8 cellular contexts compared by ENCODE assay signal in genomic region chr18:33495278-33495677, GRCh38. TPM values are rescaled to one million over a fixed set of nuclear protein-coding genes. Genes with fewer than 3 reads are reported as not detected.
DNase-seq lines count a peak whose midpoint lies in the region; ATAC-seq and TF ChIP-seq lines count a peak whose summit lies in the region.

No MANE protein-coding gene starts in this region.

- peak; percentile 34 for TF ChIP-seq RAD21 in IMR-90 (IDR thresholded peaks at IDR 0.05; ENCODE audit: low read length)

- H2BK120ac ChIP-seq in IMR-90 (ENCODE audit: low read depth, low read length): no peak overlapping the region

- no peak overlapping the region for H2AK9ac ChIP-seq in IMR-90 (replicated peaks; ENCODE audit: low read depth, low read length, poor library complexity)

- no peak overlapping the region for H4K8ac ChIP-seq in IMR-90 (ENCODE audit: low read depth in 2 of 2, low read length in 2 of 2)

- H3K18ac ChIP-seq in IMR-90 (ENCODE audit: low read depth, low read length): no peak overlapping the region

- CTCF ChIA-PET in GM10248 (lab: Yijun Ruan, JAX) (interaction anchor here (1.3 kb wide), 3 partner anchors 10 to 264 kb away, joined by 4 to 12 read pairs (median 6); no protein-coding TSS in a partner anchor), IMR-90 (lab: Yijun Ruan, JAX) (interaction anchor here (0.5 kb wide), 1 partner anchor 11 kb away, joined by 8 read pairs; no protein-coding TSS in a partner anchor)

- no CpG with 5 or more reads among the region's 1 CpG for WGBS in IMR-90 (ENCODE audit: extremely low coverage in 2 of 2, insufficient read length in 1 of 2), 2 experiments

- H3K4me2 ChIP-seq in IMR-90 (ENCODE audit: low read depth, low read length): no peak overlapping the region

- no peaks in the 10 kb centered on the region for H4K20me1 ChIP-seq in IMR-90 (ENCODE audit: insufficient read depth, low read length)

- H3K4me3 ChIP-seq in IMR-90 (ENCODE audit: insufficient read depth, low read depth, low read length) (no peak overlapping the region), RWPE2 (ENCODE audit: severe bottlenecking) (no peak overlapping the region)

- BruUV-seq in IMR-90 (replicated peaks; lab: Mats Ljungman, UMichigan): no TSS peak

- H3K9me3 ChIP-seq in IMR-90 (ENCODE audit: control insufficient read depth, insufficient read depth, low read length) (no peaks in the 10 kb centered on the region), RWPE2 (ENCODE audit: severe bottlenecking) (no peaks in the 10 kb centered on the region)

- TF ChIP-seq CTCF in GM10248 (IDR thresholded peaks at IDR 0.05; ENCODE audit: control extremely low read depth, extremely low read depth, low read depth, missing control alignments): peak; percentile 16
- TF ChIP-seq CTCF in IMR-90 (conservative IDR thresholded peaks at IDR 0.05; ENCODE audit: low read depth, low read length): peak; percentile 30
- peak; percentile 30 for TF ChIP-seq CTCF in RWPE2 (IDR thresholded peaks at IDR 0.05; ENCODE audit: poor library complexity, severe bottlenecking)

- no peak overlapping the region for H3K14ac ChIP-seq in IMR-90 (replicated peaks; ENCODE audit: low read depth, low read length)

- no peak overlapping the region for H3K9ac ChIP-seq in IMR-90 (ENCODE audit: low read depth, low read length)

- no peak overlapping the region for H3K23ac ChIP-seq in IMR-90 (ENCODE audit: low read depth, low read length)

- no peak overlapping the region for H4K91ac ChIP-seq in IMR-90 (ENCODE audit: insufficient read depth, low read depth, low read length)

- no peak overlapping the region for H4K5ac ChIP-seq in IMR-90 (ENCODE audit: low read depth, low read length)

- dilution Hi-C loops in IMR-90 (cut with HindIII; ENCODE audit: low sequenced_read_pairs, unreplicated experiment): no loop called here

- H3K27me3 ChIP-seq in IMR-90 (ENCODE audit: control insufficient read depth, insufficient read depth, low read length) (no peaks in the 10 kb centered on the region), RWPE2 (ENCODE audit: insufficient read depth, poor library complexity, severe bottlenecking) (no peaks in the 10 kb centered on the region)

- no peak overlapping the region for H2BK20ac ChIP-seq in IMR-90 (ENCODE audit: low read depth, low read length)

- H3K4ac ChIP-seq in IMR-90 (ENCODE audit: low read depth, low read length): no peak overlapping the region

- no peak overlapping the region for H3K56ac ChIP-seq in IMR-90 (ENCODE audit: extremely low read depth, insufficient read depth, low read length)

- DNase-seq in GM10248 (ENCODE audit: extremely low spot score): no peak
- DNase-seq in IMR-90: peak; percentile 13
- DNase-seq in RWPE2 (ENCODE audit: low spot score): no peak
- peak; percentile 43 for DNase-seq in globus pallidus (ENCODE audit: low spot score)
- DNase-seq in superior temporal gyrus (ENCODE audit: extremely low spot score): peak; percentile 69
- no peak for DNase-seq in activated CD4-positive, alpha-beta T cell treated with anti-CD3 and anti-CD28 coated beads, Interleukin-2, amount 50 U/mL, for 4 hours
- no peak for DNase-seq in activated T-cell treated with anti-CD3 and anti-CD28 coated beads, Interleukin-2, amount 50 U/mL, for 48 hours
- DNase-seq in T1000 (lab: John Stamatoyannopoulos, UW): no peak

- H2BK15ac ChIP-seq in IMR-90 (ENCODE audit: low read depth, low read length): no peak overlapping the region

- no peak overlapping the region for H2AFZ ChIP-seq in IMR-90 (replicated peaks; ENCODE audit: low read length, poor library complexity)

- ATAC-seq in IMR-90 (ENCODE audit: low read depth) (peak; percentile 81), RWPE2 (ENCODE audit: low read depth) (0 out of 3 replicates have a peak, but pooled peaks have one; percentile 49)

- no peak overlapping the region for H3K27ac ChIP-seq in IMR-90 (ENCODE audit: insufficient read depth, low read length)
- no peak overlapping the region for H3K27ac ChIP-seq in RWPE2 (ENCODE audit: poor library complexity, severe bottlenecking)

- H3K9me1 ChIP-seq in IMR-90 (ENCODE audit: insufficient read depth, low read length): no peaks in the 10 kb centered on the region

- H3K36me3 ChIP-seq in IMR-90 (ENCODE audit: control insufficient read depth, insufficient read depth, low read length): no peaks in the 10 kb centered on the region
- H3K36me3 ChIP-seq in RWPE2 (ENCODE audit: low read depth): no peaks in the 10 kb centered on the region

- in situ Hi-C loops in IMR-90 (cut with MboI; ENCODE audit: low sequenced_read_pairs): no loop called here

- TF ChIP-seq POLR2A in IMR-90 (IDR thresholded peaks at IDR 0.05; ENCODE audit: low read depth, low read length): no peak

- H2AK5ac ChIP-seq in IMR-90 (ENCODE audit: low read depth, low read length): no peak overlapping the region

- intact Hi-C loops in IMR-90 (cut with micrococcal nuclease): loop anchor here (1.0 kb wide), 1 partner anchor 263 kb away; no protein-coding TSS in a partner anchor

- POLR2A ChIA-PET in GM10248 (lab: Yijun Ruan, JAX) (no interaction called here), IMR-90 (lab: Charles Lee; ENCODE audit: unreplicated experiment) (no interaction called here)

- H3K79me1 ChIP-seq in IMR-90 (ENCODE audit: low read depth in 1 of 2, low read length in 2 of 2): no peaks in the 10 kb centered on the region

- no peak overlapping the region for H2BK5ac ChIP-seq in IMR-90 (ENCODE audit: low read depth, low read length, poor library complexity, severe bottlenecking)

- H3K4me1 ChIP-seq in IMR-90 (ENCODE audit: control insufficient read depth, insufficient read depth, low read length) (no peaks in the 10 kb centered on the region), RWPE2 (ENCODE audit: insufficient read depth, poor library complexity, severe bottlenecking) (no peaks in the 10 kb centered on the region)

TF ChIP-seq in IMR-90, 13 proteins besides CTCF, POLR2A, EP300 and RAD21:
- TF ChIP-seq CHD1 (IDR thresholded peaks at IDR 0.05; ENCODE audit: low read depth, low read length) (no peak), FOS (IDR thresholded peaks at IDR 0.05; ENCODE audit: low read depth, low read length) (no peak), RCOR1 (IDR thresholded peaks at IDR 0.05; ENCODE audit: insufficient replicate concordance, low read length) (no peak), SMC3 (IDR thresholded peaks at IDR 0.05; ENCODE audit: low read depth, low read length) (no peak), USF2 (IDR thresholded peaks at IDR 0.05; ENCODE audit: low read depth, low read length) (no peak), BHLHE40 (IDR thresholded peaks at IDR 0.05; ENCODE audit: low read depth, low read length) (no peak), MAFK (IDR thresholded peaks at IDR 0.05; ENCODE audit: low read depth, low read length) (no peak), CEBPB (IDR thresholded peaks at IDR 0.05; ENCODE audit: low read depth, low read length) (no peak)

RNA-seq across cellular contexts. Expression of gene CCDC178, which starts 54.8 kb away (rescaled TPM):
- total RNA-seq in IMR-90 (2012; rRNA removed): not detected in 2 replicates
- not detected in 2 replicates for polyA plus RNA-seq in IMR-90 (2012; rRNA removed)
- polyA plus RNA-seq in IMR-90 (2012; cell fraction: cytosol; rRNA removed): not detected in 2 replicates
- polyA plus RNA-seq in IMR-90 (2012; cell fraction: nucleus; rRNA removed; ENCODE audit: low replicate concordance): not detected in 2 replicates

Comparison
In these comparisons a context has a peak if more than half of its experiments do, and no peak if none do; other contexts are left out.
1. DNase-seq: peak in IMR-90 (single experiment), globus pallidus (single experiment) and superior temporal gyrus (single experiment); none in GM10248 (single experiment), RWPE2 (single experiment), activated CD4-positive, alpha-beta T cell treated with anti-CD3 and anti-CD28 coated beads, Interleukin-2, amount 50 U/mL, for 4 hours (0 of 2), activated T-cell treated with anti-CD3 and anti-CD28 coated beads, Interleukin-2, amount 50 U/mL, for 48 hours (0 of 2) and T1000 (single experiment).
2. Peak in every context shown above with its lines, with median percentiles within 50 percentile points of each other: CTCF ChIP-seq.